ENCODE assay signal across 16 cellular contexts in the genomic region with DNA sequence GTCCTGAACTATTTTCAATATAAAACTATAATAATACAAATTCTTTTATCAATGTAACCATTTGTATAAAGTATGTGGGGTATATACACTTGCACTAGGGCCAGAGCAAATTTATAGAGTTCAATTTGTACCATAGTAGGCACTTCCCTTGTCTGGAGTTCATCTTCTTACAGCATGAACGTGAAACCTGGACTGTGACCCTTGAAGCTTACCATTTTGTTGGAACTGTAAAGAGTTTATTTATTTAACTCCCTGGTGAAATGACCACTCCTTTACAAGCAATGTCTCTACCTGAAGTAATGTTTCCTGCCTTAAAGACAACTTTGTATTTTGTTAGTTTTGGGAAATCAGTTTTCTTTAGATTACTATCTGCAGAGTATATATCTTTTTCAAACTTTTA.
DNase-seq lines count a peak whose midpoint lies in the region; FAIRE-seq and TF ChIP-seq lines count a peak whose summit lies in the region.
"Had no signal": no experiment of that assay in that cellular context is flagged by ENCODE, and none has a peak within 500 bp of the region (broad histone marks: within the 10 kb centered on the region; RNA-seq: fewer than 3 reads in every experiment).

No MANE protein-coding gene starts in this region.

- no peaks in the 10 kb centered on the region for H3K27me3 Mint-ChIP-seq in mesothelial cell of epicardium (ENCODE audit: low read depth)
- H3K27me3 Mint-ChIP-seq: B cell; CD4-positive, alpha-beta T cell had no signal

- H3K9me3 Mint-ChIP-seq in mesothelial cell of epicardium: peaks cover 9% of the 10 kb centered on the region
- H3K9me3 Mint-ChIP-seq: CD4-positive, alpha-beta T cell; H9 had no signal

- H3K9me3 ChIP-seq in HEK293 (ENCODE audit: control insufficient read depth, insufficient read depth, low read depth, low read length): no peaks in the 10 kb centered on the region
- H3K9me3 ChIP-seq in mucosa of rectum (ENCODE audit: control insufficient read depth in 2 of 2, low read length in 2 of 2): no peaks in the 10 kb centered on the region

- H3K27ac ChIP-seq in HEK293 (ENCODE audit: extremely low read depth, low read depth, low read length) (no peak overlapping the region), mucosa of rectum (ENCODE audit: low read depth in 2 of 2, low read length in 2 of 2) (peak overlapping the region in 1 of 2 donors; percentile 39)

- H3K4me3 Mint-ChIP-seq in mesothelial cell of epicardium: no peak overlapping the region
- H3K4me3 Mint-ChIP-seq: B cell; CD4-positive, alpha-beta T cell; H9 had no signal

- peak; percentile 10 for FAIRE-seq in frontal cortex (lab: Jason Lieb, UNC)
- FAIRE-seq: GM12892, GM19239 had no signal

- H3K27me3 ChIP-seq in mucosa of rectum (ENCODE audit: control insufficient read depth in 2 of 2, insufficient read depth in 2 of 2, low read length in 2 of 2): no peaks in the 10 kb centered on the region

- no peak overlapping the region for H3K9ac ChIP-seq in mucosa of rectum (ENCODE audit: low read depth in 1 of 2, low read length in 2 of 2)

- POLR2A ChIA-PET in HEK293 (lab: Yijun Ruan, JAX): no interaction called here

- TF ChIP-seq CTCF in HEK293 (tag by site-specific recombination; IDR thresholded peaks at IDR 0.05) (no peak), mesothelial cell of epicardium (IDR thresholded peaks at IDR 0.05; ENCODE audit: unreplicated experiment) (no peak)

- DNase-seq in LoVo (ENCODE audit: low spot score) (peak; percentile 34), frontal cortex (ENCODE audit: low spot score in 2 of 2) (no peak), mesothelial cell of epicardium (ENCODE audit: low spot score in 2 of 2, unreplicated experiment in 2 of 2) (no peak), cortex of kidney (lab: John Stamatoyannopoulos, UW) (no peak)
- DNase-seq in activated naive CD4-positive, alpha-beta T cell treated with anti-CD3 and anti-CD28 coated beads, Interleukin-2, amount 50 U/mL, for 16 hours: no peak
- DNase-seq: C1 segment of cervical spinal cord; CD4-positive, alpha-beta T cell; DND-41; GDM1; GOT3; H9 had no signal

- peaks cover 20% of the 10 kb centered on the region for H3K4me1 Mint-ChIP-seq in mesothelial cell of epicardium
- H3K4me1 Mint-ChIP-seq: B cell had no signal

- H3K36me3 ChIP-seq in HEK293 (ENCODE audit: control insufficient read depth in 2 of 2, insufficient read depth in 1 of 2, low read length in 2 of 2) (no peaks in the 10 kb centered on the region), mucosa of rectum (ENCODE audit: control insufficient read depth in 2 of 2, insufficient read depth in 2 of 2, low read length in 2 of 2) (no peaks in the 10 kb centered on the region)

- H3K36me3 Mint-ChIP-seq in mesothelial cell of epicardium: peaks cover 2% of the 10 kb centered on the region

- CTCF ChIA-PET in HEK293 (lab: Yijun Ruan, JAX): no interaction called here

- no peak overlapping the region for H3K4me3 ChIP-seq in HEK293 (ENCODE audit: low read depth, low read length)
- H3K4me3 ChIP-seq in mucosa of rectum (ENCODE audit: low read length in 2 of 2): peak overlapping the region; percentile 20 to 22

- H3K4me1 ChIP-seq in HEK293 (ENCODE audit: control insufficient read depth, insufficient read depth, low read length) (peaks cover 3% of the 10 kb centered on the region; the same call in 1 of the 2 replicates), mucosa of rectum (ENCODE audit: control insufficient read depth in 2 of 2, insufficient read depth in 2 of 2, low read length in 2 of 2) (peaks cover 0 to 7% of the 10 kb centered on the region in 2 donors)

- H3K27ac Mint-ChIP-seq in mesothelial cell of epicardium: no peak overlapping the region
- H3K27ac Mint-ChIP-seq: B cell; CD4-positive, alpha-beta T cell; H9 had no signal

TF ChIP-seq in HEK293, 187 proteins besides CTCF, POLR2A, EP300 and RAD21:
- TF ChIP-seq TRIM28 (IDR thresholded peaks at IDR 0.05; ENCODE audit: borderline replicate concordance, low read length) (peak; percentile 55; the same call in 1 of the 2 replicates), FEZF1 (tag by site-specific recombination; IDR thresholded peaks at IDR 0.05) (peak; percentile 45; the same call in 1 of the 2 replicates), ZNF266 (tag by site-specific recombination; IDR thresholded peaks at IDR 0.05; ENCODE audit: low read depth) (no peak), PRDM6 (tag by site-specific recombination; IDR thresholded peaks at IDR 0.05) (0 out of 2 replicates have a peak, but pooled peaks have one; percentile 19), WT1 (tag by site-specific recombination; IDR thresholded peaks at IDR 0.05) (0 out of 2 replicates have a peak, but pooled peaks have one; percentile 26), ZNF121 (tag by site-specific recombination; IDR thresholded peaks at IDR 0.05) (no peak), GLIS1 (tag by site-specific recombination; IDR thresholded peaks at IDR 0.05) (0 out of 2 replicates have a peak, but pooled peaks have one; percentile 18)
- TF ChIP-seq, protein P1, sequence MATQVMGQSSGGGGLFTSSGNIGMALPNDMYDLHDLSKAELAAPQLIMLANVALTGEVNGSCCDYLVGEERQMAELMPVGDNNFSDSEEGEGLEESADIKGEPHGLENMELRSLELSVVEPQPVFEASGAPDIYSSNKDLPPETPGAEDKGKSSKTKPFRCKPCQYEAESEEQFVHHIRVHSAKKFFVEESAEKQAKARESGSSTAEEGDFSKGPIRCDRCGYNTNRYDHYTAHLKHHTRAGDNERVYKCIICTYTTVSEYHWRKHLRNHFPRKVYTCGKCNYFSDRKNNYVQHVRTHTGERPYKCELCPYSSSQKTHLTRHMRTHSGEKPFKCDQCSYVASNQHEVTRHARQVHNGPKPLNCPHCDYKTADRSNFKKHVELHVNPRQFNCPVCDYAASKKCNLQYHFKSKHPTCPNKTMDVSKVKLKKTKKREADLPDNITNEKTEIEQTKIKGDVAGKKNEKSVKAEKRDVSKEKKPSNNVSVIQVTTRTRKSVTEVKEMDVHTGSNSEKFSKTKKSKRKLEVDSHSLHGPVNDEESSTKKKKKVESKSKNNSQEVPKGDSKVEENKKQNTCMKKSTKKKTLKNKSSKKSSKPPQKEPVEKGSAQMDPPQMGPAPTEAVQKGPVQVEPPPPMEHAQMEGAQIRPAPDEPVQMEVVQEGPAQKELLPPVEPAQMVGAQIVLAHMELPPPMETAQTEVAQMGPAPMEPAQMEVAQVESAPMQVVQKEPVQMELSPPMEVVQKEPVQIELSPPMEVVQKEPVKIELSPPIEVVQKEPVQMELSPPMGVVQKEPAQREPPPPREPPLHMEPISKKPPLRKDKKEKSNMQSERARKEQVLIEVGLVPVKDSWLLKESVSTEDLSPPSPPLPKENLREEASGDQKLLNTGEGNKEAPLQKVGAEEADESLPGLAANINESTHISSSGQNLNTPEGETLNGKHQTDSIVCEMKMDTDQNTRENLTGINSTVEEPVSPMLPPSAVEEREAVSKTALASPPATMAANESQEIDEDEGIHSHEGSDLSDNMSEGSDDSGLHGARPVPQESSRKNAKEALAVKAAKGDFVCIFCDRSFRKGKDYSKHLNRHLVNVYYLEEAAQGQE (tag by site-specific recombination; IDR thresholded peaks at IDR 0.05): no peak
TF ChIP-seq in HEK293: peak in this region for 5.
